8 cellular contexts compared by ENCODE assay signal in genomic region chr11:84719935-84720577, GRCh38.
A peak's percentile ranks its signal among the peaks of the same experiment; 100 is the strongest.
DNase-seq lines count a peak whose midpoint lies in the region; TF ChIP-seq lines count a peak whose summit lies in the region.

No MANE protein-coding gene starts in this region.

- H3K27ac ChIP-seq in endodermal cell (ENCODE audit: low read depth, low read length): no peak overlapping the region

- no peaks in the 10 kb centered on the region for H3K9me3 ChIP-seq in endodermal cell (ENCODE audit: control insufficient read depth, low read length)

- H3K4me3 ChIP-seq in endodermal cell (ENCODE audit: low read length): peak overlapping the region; percentile 84

- 1 to 13% methylated on average over 1 to 26 of the region's 26 CpGs for WGBS in endodermal cell (ENCODE audit: insufficient coverage in 1 of 2, insufficient read length in 1 of 2), 2 experiments

- no peak overlapping the region for H3K27ac Mint-ChIP-seq in endodermal cell
- H3K27ac Mint-ChIP-seq in nephron: no peak overlapping the region

- no peak overlapping the region for H3K9ac ChIP-seq in endodermal cell (ENCODE audit: extremely low read depth, low read length, poor library complexity, severe bottlenecking)

- DNase-seq in AG20443 (ENCODE audit: low spot score): peak; percentile 11
- peak; percentile 67 for DNase-seq in NCI-H774 (lab: John Stamatoyannopoulos, UW)
- peak; percentile 84 for DNase-seq in endodermal cell
- DNase-seq in midbrain (lab: John Stamatoyannopoulos, UW): no peak
- DNase-seq in NCI-H526 treated with DMSO at 0.1 percent for 48 hours (lab: John Stamatoyannopoulos, UW): no peak
- no peak for DNase-seq in OCI-M2 (lab: John Stamatoyannopoulos, UW; ENCODE audit: unreplicated experiment)
- no peak for DNase-seq in activated CD4-positive, alpha-beta T cell treated with anti-CD3 and anti-CD28 coated beads, Interleukin-2, amount 50 U/mL, for 4 hours

- H3K9me3 Mint-ChIP-seq in endodermal cell (no peaks in the 10 kb centered on the region), nephron (no peaks in the 10 kb centered on the region)

- no peaks in the 10 kb centered on the region for H3K36me3 Mint-ChIP-seq in endodermal cell (ENCODE audit: low read depth)
- no peaks in the 10 kb centered on the region for H3K36me3 Mint-ChIP-seq in nephron (ENCODE audit: low read depth)

- H3K36me3 ChIP-seq in endodermal cell (ENCODE audit: control insufficient read depth, insufficient read depth, low read length): no peaks in the 10 kb centered on the region

- no peaks in the 10 kb centered on the region for H3K27me3 ChIP-seq in endodermal cell (ENCODE audit: control insufficient read depth, insufficient read depth, low read length, poor library complexity, severe bottlenecking)

- H3K4me1 Mint-ChIP-seq in endodermal cell (peaks cover 9% of the 10 kb centered on the region), nephron (peaks cover 18% of the 10 kb centered on the region)

- peaks cover 13% of the 10 kb centered on the region for H3K27me3 Mint-ChIP-seq in endodermal cell (ENCODE audit: insufficient read depth)
- H3K27me3 Mint-ChIP-seq in nephron (ENCODE audit: low read depth): peaks cover 54% of the 10 kb centered on the region

- TF ChIP-seq CTCF in endodermal cell (conservative IDR thresholded peaks at IDR 0.05) (no peak), nephron (IDR thresholded peaks at IDR 0.05; ENCODE audit: unreplicated experiment in 3 of 3) (no peak)

- no peaks in the 10 kb centered on the region for H3K4me1 ChIP-seq in endodermal cell (ENCODE audit: control insufficient read depth, insufficient read depth, low read length)

- H3K4me3 Mint-ChIP-seq in endodermal cell (peak overlapping the region; percentile 65), nephron (peak overlapping the region; percentile 78 to 86 (median 83))

Comparison
In these comparisons a context has a peak if more than half of its experiments do, and no peak if none do; other contexts are left out.
1. DNase-seq: peak in AG20443 (single experiment), NCI-H774 (single experiment) and endodermal cell (single experiment); none in midbrain (single experiment), NCI-H526 treated with DMSO at 0.1 percent for 48 hours (single experiment), OCI-M2 (single experiment) and activated CD4-positive, alpha-beta T cell treated with anti-CD3 and anti-CD28 coated beads, Interleukin-2, amount 50 U/mL, for 4 hours (0 of 2).